In the genomic region with DNA sequence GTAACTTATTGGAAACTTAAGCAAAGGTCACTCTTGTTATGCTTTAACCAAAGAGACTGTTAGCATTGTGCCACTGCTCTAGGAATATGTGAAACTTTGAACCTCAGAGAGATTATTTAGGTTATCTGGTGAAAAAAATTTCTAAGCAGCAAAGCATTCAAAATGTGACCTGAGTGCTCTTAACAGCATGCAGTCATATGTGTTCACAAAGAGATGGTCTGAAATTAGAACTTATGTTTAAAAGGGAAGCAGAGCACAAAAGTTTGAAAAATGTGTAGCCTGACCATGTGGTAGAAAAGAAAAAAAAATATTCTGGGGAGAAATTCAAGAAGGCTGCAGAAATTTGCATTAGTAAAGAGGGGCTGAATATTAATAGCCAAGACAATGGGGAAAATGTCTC, we compare ENCODE assay signal across 29 cellular contexts.
DNase-seq lines count a peak whose midpoint lies in the region; ATAC-seq, FAIRE-seq and TF ChIP-seq lines count a peak whose summit lies in the region.
"Had no signal": no experiment of that assay in that cellular context is flagged by ENCODE, and none has a peak within 500 bp of the region (broad histone marks: within the 10 kb centered on the region; RNA-seq: fewer than 3 reads in every experiment).

No MANE protein-coding gene starts in this region.

- TF ChIP-seq RAD21 in HepG2 (CRISPR knock-in tag; IDR thresholded peaks at IDR 0.05): no peak

- no peak for ATAC-seq in HepG2
- ATAC-seq in right lobe of liver: no peak
- ATAC-seq: A549; CD8-positive, alpha-beta T cell had no signal

- H3K9ac ChIP-seq in HepG2 (ENCODE audit: insufficient read depth, low read depth, low read length): no peak overlapping the region
- H3K9ac ChIP-seq: BLaER1; BLaER1 treated with 17β-estradiol and CSF1 and Interleukin-3, amounts not matched to agents 10 nM and 100 nM had no signal

- no peak overlapping the region for H2AFZ ChIP-seq in HepG2 (ENCODE audit: low read length)

- CTCF ChIA-PET in HepG2 (lab: Yijun Ruan, JAX; ENCODE audit: low intra/inter-chr PET ratio, low total read pairs): no interaction called here

- no TSS peak for BruUV-seq in HepG2 (replicated peaks; lab: Mats Ljungman, UMichigan)

- no peaks in the 10 kb centered on the region for H4K20me1 ChIP-seq in HepG2 (ENCODE audit: insufficient read depth, low read length)
- H4K20me1 ChIP-seq: BLaER1; BLaER1 treated with 17β-estradiol and CSF1 and Interleukin-3, amounts not matched to agents 10 nM and 100 nM had no signal

- FAIRE-seq in HepG2 (lab: Jason Lieb, UNC): no peak
- FAIRE-seq: A204.1, A549, D721Med had no signal

- no peak for TF ChIP-seq CTCF in HepG2 (CRISPR knock-in tag; IDR thresholded peaks at IDR 0.05)
- TF ChIP-seq CTCF in right lobe of liver (IDR thresholded peaks at IDR 0.05): no peak

- H3K36me3 ChIP-seq in HepG2 (replicated peaks in 1 of 2; ENCODE audit: control insufficient read depth in 1 of 2, insufficient read depth in 2 of 2, low read length in 2 of 2): no peaks in the 10 kb centered on the region
- no peaks in the 10 kb centered on the region for H3K36me3 ChIP-seq in right lobe of liver
- H3K36me3 ChIP-seq: BE2C; BLaER1; BLaER1 treated with 17β-estradiol and CSF1 and Interleukin-3, amounts not matched to agents 10 nM and 100 nM had no signal

- in situ Hi-C loops in HepG2 (cut with HindIII; ENCODE audit: extremely low pct_ligation_motif_present, low pct_unique_long_range_greater_than_20kb): loop anchor here (25.0 kb wide), 1 partner anchor 1049 kb away; no protein-coding TSS in a partner anchor

- POLR2A ChIA-PET in HepG2 (lab: Yijun Ruan, JAX): no interaction called here

- H3K27me3 ChIP-seq in HepG2 (ENCODE audit: control insufficient read depth in 1 of 2, insufficient read depth in 2 of 2, low read length in 2 of 2) (no peaks in the 10 kb centered on the region), right lobe of liver (no peaks in the 10 kb centered on the region)
- H3K27me3 ChIP-seq: BE2C; BLaER1; BLaER1 treated with 17β-estradiol and CSF1 and Interleukin-3, amounts not matched to agents 10 nM and 100 nM had no signal

- H3K79me2 ChIP-seq in HepG2 (ENCODE audit: insufficient read depth, low read length): no peaks in the 10 kb centered on the region

- TF ChIP-seq POLR2A in HepG2 (IDR thresholded peaks at IDR 0.05; ENCODE audit: insufficient read depth in 1 of 2, low read depth in 2 of 2, low read length in 2 of 2) (no peak), right lobe of liver (IDR thresholded peaks at IDR 0.05) (no peak)

- H3K4me3 ChIP-seq in HepG2 (replicated peaks in 1 of 3; ENCODE audit: insufficient read depth in 1 of 3, low read depth in 2 of 3, low read length in 3 of 3) (no peak overlapping the region), right lobe of liver (no peak overlapping the region)
- H3K4me3 ChIP-seq: A549; BLaER1; BLaER1 treated with 17β-estradiol and CSF1 and Interleukin-3, amounts not matched to agents 10 nM and 100 nM had no signal

- TF ChIP-seq EP300 in HepG2 (IDR thresholded peaks at IDR 0.05; ENCODE audit: low read depth in 2 of 2, low read length in 2 of 2): no peak
- TF ChIP-seq EP300 in HepG2 (CRISPR knock-in tag; IDR thresholded peaks at IDR 0.05; ENCODE audit: borderline replicate concordance): no peak

- H3K27ac ChIP-seq in HepG2 (ENCODE audit: extremely low read length, insufficient read depth, low read length) (no peak overlapping the region), right lobe of liver (no peak overlapping the region)
- H3K27ac ChIP-seq: 22Rv1; A549; BLaER1; BLaER1 treated with 17β-estradiol and CSF1 and Interleukin-3, amounts not matched to agents 10 nM and 100 nM; C4-2B had no signal

- intact Hi-C loops in HepG2 (cut with micrococcal nuclease; ENCODE audit: unreplicated experiment): no loop called here
- intact Hi-C loops in right lobe of liver (cut with DNase I): no loop called here

- no peak overlapping the region for H3K4me2 ChIP-seq in HepG2 (ENCODE audit: low read depth, low read length)
- H3K4me2 ChIP-seq: A549; BLaER1; BLaER1 treated with 17β-estradiol and CSF1 and Interleukin-3, amounts not matched to agents 10 nM and 100 nM had no signal

- H3K4me1 ChIP-seq in HepG2 (ENCODE audit: insufficient read depth, low read length) (no peaks in the 10 kb centered on the region), right lobe of liver (no peaks in the 10 kb centered on the region)
- H3K4me1 ChIP-seq: A549, BE2C, BLaER1, Caco-2 had no signal

- no peak for DNase-seq in HepG2 (ENCODE audit: low spot score)
- DNase-seq in right lobe of liver: no peak
- DNase-seq: 8988T; ACHN; AML-193; BE2C; C1 segment of cervical spinal cord; Caco-2; Calu3; CD4-positive, alpha-beta memory T cell; CD4-positive, alpha-beta T cell; CD4-positive, CD25-positive, alpha-beta regulatory T cell; CD8-positive, alpha-beta memory T cell; CD8-positive, alpha-beta T cell; COR-L47; DMS 273 treated with DMSO at 0.1 percent for 48 hours; DMS153; DMS53; DMS79; DMS79 treated with DMSO at 0.1 percent for 48 hours; DND-41; EL had no signal

- H3K9me3 ChIP-seq in HepG2 (ENCODE audit: low read length) (peaks cover 24% of the 10 kb centered on the region), right lobe of liver (no peaks in the 10 kb centered on the region)
- H3K9me3 ChIP-seq: A549, BE2C, Caco-2 had no signal

TF ChIP-seq in HepG2, 621 proteins besides CTCF, POLR2A, EP300 and RAD21:
- TF ChIP-seq IRF9 (CRISPR knock-in tag; IDR thresholded peaks at IDR 0.05; ENCODE audit: borderline replicate concordance) (no peak), ZNF841 (CRISPR knock-in tag; IDR thresholded peaks at IDR 0.05; ENCODE audit: borderline replicate concordance) (peak; percentile 100)
